9 cellular contexts compared by ENCODE assay signal in the genomic region with DNA sequence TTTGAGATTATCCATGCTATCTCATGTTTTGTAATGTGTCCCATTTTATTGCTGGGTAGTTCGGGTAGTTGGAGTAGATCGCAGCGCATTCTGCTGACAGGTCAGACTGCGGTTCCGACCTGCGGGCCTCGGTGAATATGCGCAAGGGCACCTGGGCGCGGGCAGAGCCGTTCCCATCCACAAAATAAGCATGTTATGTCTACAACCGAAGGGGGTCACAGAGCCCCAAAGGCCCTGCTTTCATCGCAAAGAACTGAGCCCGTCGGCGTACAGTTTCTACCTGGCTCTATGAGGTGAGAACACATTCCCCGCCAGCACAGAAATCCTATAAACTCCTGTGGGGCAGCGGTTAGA.
DNase-seq lines count a peak whose midpoint lies in the region; ATAC-seq, FAIRE-seq and TF ChIP-seq lines count a peak whose summit lies in the region.
"Had no signal": no experiment of that assay in that cellular context is flagged by ENCODE, and none has a peak within 500 bp of the region (broad histone marks: within the 10 kb centered on the region; RNA-seq: fewer than 3 reads in every experiment).

No MANE protein-coding gene starts in this region.

- peaks cover 3% of the 10 kb centered on the region for H3K27me3 Mint-ChIP-seq in astrocyte (ENCODE audit: low read depth, unreplicated experiment)

- 6 to 11% methylated on average over 18 of the region's 18 CpGs for WGBS in heart right ventricle, 2 donors
- 12% methylated on average over 18 of the region's 18 CpGs for WGBS in urinary bladder

- H2AFZ ChIP-seq in astrocyte (ENCODE audit: low read depth, low read length), result no peak overlapping the region

- H4K20me1 ChIP-seq in astrocyte (ENCODE audit: insufficient read depth, low read length), result peaks cover 3% of the 10 kb centered on the region

- ATAC-seq in heart right ventricle, result no peak
- ATAC-seq in Right ventricle myocardium inferior, result no peak
- ATAC-seq in lower lobe of right lung, result no peak
- no peak for ATAC-seq in GM21367 (IDR thresholded peaks at IDR 0.05; ENCODE audit: unreplicated experiment)
- no peak for ATAC-seq in HG02970 (IDR thresholded peaks at IDR 0.05; ENCODE audit: low FRiP score, unreplicated experiment)

- no peaks in the 10 kb centered on the region for H3K4me1 Mint-ChIP-seq in astrocyte (ENCODE audit: low read depth, unreplicated experiment)

- no peak for TF ChIP-seq CTCF in heart right ventricle (IDR thresholded peaks at IDR 0.05)
- TF ChIP-seq CTCF in astrocyte (IDR thresholded peaks at IDR 0.05; ENCODE audit: insufficient read depth, low read depth, low read length), result no peak
- TF ChIP-seq CTCF in lower lobe of right lung (IDR thresholded peaks at IDR 0.05), result no peak

- H3K36me3 Mint-ChIP-seq in astrocyte (ENCODE audit: low read depth, unreplicated experiment), result no peaks in the 10 kb centered on the region

- H3K4me1 ChIP-seq in heart right ventricle (peaks cover 0 to 38% (median 23%) of the 10 kb centered on the region in 9 donors), astrocyte (ENCODE audit: insufficient read depth, low read length) (peaks cover 4% of the 10 kb centered on the region), lower lobe of right lung (peaks cover 13% of the 10 kb centered on the region), urinary bladder (ENCODE audit: insufficient read depth) (no peaks in the 10 kb centered on the region)

- H3K36me3 ChIP-seq in heart right ventricle, result no peaks in the 10 kb centered on the region
- H3K36me3 ChIP-seq in astrocyte (ENCODE audit: insufficient read depth, low read length), result no peaks in the 10 kb centered on the region
- H3K36me3 ChIP-seq in lower lobe of right lung, result no peaks in the 10 kb centered on the region
- H3K36me3 ChIP-seq in urinary bladder (ENCODE audit: insufficient read depth), result no peaks in the 10 kb centered on the region

- peaks cover 8% of the 10 kb centered on the region for H3K9me3 Mint-ChIP-seq in astrocyte (ENCODE audit: unreplicated experiment)

- peaks cover 16 to 80% (median 53%) of the 10 kb centered on the region in 7 donors for H3K27me3 ChIP-seq in heart right ventricle
- peaks cover 41% of the 10 kb centered on the region for H3K27me3 ChIP-seq in astrocyte (ENCODE audit: insufficient read depth, low read length)
- H3K27me3 ChIP-seq in lower lobe of right lung (ENCODE audit: low read depth), result peaks cover 48% of the 10 kb centered on the region

- no peaks in the 10 kb centered on the region for H3K79me2 ChIP-seq in astrocyte (ENCODE audit: insufficient read depth, low read length)

- H3K27ac Mint-ChIP-seq in astrocyte (ENCODE audit: unreplicated experiment), result peak overlapping the region; percentile 100

- H3K4me3 ChIP-seq in heart right ventricle (peak overlapping the region; percentile 14 to 56 (median 52)), astrocyte (ENCODE audit: insufficient read depth, low read depth, low read length) (peak overlapping the region; percentile 69), lower lobe of right lung (peak overlapping the region; percentile 58), urinary bladder (ENCODE audit: low read depth, low read length) (peak overlapping the region; percentile 22)

- H3K9me3 ChIP-seq in heart right ventricle, result peaks cover 0 to 32% (median 11%) of the 10 kb centered on the region in 11 donors
- peaks cover 3% of the 10 kb centered on the region for H3K9me3 ChIP-seq in astrocyte (ENCODE audit: insufficient read depth, low read depth, low read length)
- peaks cover 7% of the 10 kb centered on the region for H3K9me3 ChIP-seq in lower lobe of right lung

- H3K27ac ChIP-seq in heart right ventricle, result peak overlapping the region in 2 of 10 donors; percentile 51 to 84
- no peak overlapping the region for H3K27ac ChIP-seq in astrocyte (ENCODE audit: low read depth, low read length)
- H3K27ac ChIP-seq in lower lobe of right lung, result peak overlapping the region; percentile 77
- no peak overlapping the region for H3K27ac ChIP-seq in urinary bladder (ENCODE audit: low read depth)

- peak overlapping the region; percentile 92 for H3K4me3 Mint-ChIP-seq in astrocyte (ENCODE audit: unreplicated experiment)

- H3K4me2 ChIP-seq in astrocyte (ENCODE audit: low read length), result peak overlapping the region; percentile 92

- DNase-seq in heart right ventricle, result no peak
- DNase-seq in Right ventricle myocardium inferior (ENCODE audit: missing footprints), result no peak
- no peak for DNase-seq in astrocyte (ENCODE audit: low read depth)
- no peak for DNase-seq in lower lobe of right lung
- no peak for DNase-seq in activated CD4-positive, CD25-positive, alpha-beta regulatory T cell treated with anti-CD3 and anti-CD28 coated beads, Interleukin-2, amount 50 U/mL, for 72 hours
- DNase-seq: NCI-H1417 treated with DMSO at 0.1 percent for 48 hours had no signal

- intact Hi-C loops in heart right ventricle (cut with DNase I), result no loop called here
- intact Hi-C loops in Right ventricle myocardium inferior (cut with DNase I), result no loop called here
- intact Hi-C loops in lower lobe of right lung (cut with DNase I), result no loop called here

- no peak for FAIRE-seq in astrocyte (lab: Jason Lieb, UNC)

- no peak overlapping the region for H3K9ac ChIP-seq in astrocyte (ENCODE audit: low read length)
